ENCODE assay signal across 1 cellular context in the genomic region with DNA sequence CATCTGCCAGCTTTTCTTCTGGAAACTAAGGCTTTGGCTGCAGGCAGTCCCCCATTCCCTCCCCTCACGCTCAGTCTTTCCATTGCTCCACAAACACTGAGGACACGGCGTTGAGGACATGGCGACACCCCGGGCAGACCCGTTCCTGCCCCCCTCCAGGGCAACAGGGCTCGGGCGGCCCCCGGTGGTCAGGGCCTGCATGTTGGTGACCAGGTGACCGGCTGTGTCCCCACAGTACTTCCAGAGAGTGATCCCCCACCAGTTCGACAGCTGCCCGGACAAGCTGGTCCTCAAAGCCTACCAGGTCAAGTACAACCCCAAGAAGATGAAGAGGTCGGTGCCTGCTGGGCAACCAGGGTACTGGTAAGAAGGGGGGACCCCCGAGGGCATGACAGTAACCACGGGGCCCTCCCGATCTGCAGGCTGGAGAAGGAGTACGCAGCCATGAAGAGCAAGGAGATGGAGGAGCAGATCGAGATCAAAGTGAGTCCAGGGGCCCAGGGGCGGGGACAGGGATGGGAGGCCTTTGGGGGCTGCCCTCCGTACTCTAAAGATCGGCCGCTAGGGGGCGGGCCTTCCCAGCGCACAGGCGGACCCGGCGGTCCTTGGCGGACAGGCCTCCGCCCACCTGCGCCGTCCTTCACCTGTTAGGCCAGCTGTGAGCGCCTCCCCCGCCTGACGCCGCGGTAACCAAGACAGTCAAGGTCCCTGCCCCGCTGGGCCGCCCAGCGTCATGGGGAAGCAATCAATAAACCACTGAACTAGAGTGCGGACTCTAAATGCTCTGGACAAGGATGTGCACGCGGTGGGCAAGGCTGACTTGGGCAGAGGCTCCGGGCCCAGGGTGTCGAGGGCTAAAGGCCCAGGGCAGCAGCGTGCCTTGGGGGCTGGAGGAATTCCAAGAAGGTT.
A peak's percentile ranks its signal among the peaks of the same experiment; 100 is the strongest.
TF ChIP-seq lines count a peak whose summit lies in the region.

No MANE protein-coding gene starts in this region.

TF ChIP-seq in HEK293, 187 proteins besides CTCF, POLR2A, EP300 and RAD21 (continued from another document and continues in another):
- TF ChIP-seq, protein P1, sequence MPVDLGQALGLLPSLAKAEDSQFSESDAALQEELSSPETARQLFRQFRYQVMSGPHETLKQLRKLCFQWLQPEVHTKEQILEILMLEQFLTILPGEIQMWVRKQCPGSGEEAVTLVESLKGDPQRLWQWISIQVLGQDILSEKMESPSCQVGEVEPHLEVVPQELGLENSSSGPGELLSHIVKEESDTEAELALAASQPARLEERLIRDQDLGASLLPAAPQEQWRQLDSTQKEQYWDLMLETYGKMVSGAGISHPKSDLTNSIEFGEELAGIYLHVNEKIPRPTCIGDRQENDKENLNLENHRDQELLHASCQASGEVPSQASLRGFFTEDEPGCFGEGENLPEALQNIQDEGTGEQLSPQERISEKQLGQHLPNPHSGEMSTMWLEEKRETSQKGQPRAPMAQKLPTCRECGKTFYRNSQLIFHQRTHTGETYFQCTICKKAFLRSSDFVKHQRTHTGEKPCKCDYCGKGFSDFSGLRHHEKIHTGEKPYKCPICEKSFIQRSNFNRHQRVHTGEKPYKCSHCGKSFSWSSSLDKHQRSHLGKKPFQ (tag by site-specific recombination; IDR thresholded peaks at IDR 0.05), result no peak
- no peak for TF ChIP-seq PRDM1 (tag by site-specific recombination; IDR thresholded peaks at IDR 0.05)
- no peak for TF ChIP-seq YY2 (tag by site-specific recombination; IDR thresholded peaks at IDR 0.05)
- peak; percentile 67; the same call in 1 of the 2 replicates for TF ChIP-seq ZXDB (tag by site-specific recombination; IDR thresholded peaks at IDR 0.05)
- TF ChIP-seq ZNF571 (tag by site-specific recombination; IDR thresholded peaks at IDR 0.05), result no peak
- TF ChIP-seq ZNF664 (tag by site-specific recombination; IDR thresholded peaks at IDR 0.05), result no peak
- TF ChIP-seq ZNF366 (tag by site-specific recombination; conservative IDR thresholded peaks at IDR 0.05), result no peak
- no peak for TF ChIP-seq ZNF747 (tag by site-specific recombination; IDR thresholded peaks at IDR 0.05)
- TF ChIP-seq ZBTB17 (tag by site-specific recombination; IDR thresholded peaks at IDR 0.05), result peak; percentile 58
- TF ChIP-seq ZNF521 (tag by site-specific recombination; IDR thresholded peaks at IDR 0.05), result no peak
- TF ChIP-seq, protein P2, sequence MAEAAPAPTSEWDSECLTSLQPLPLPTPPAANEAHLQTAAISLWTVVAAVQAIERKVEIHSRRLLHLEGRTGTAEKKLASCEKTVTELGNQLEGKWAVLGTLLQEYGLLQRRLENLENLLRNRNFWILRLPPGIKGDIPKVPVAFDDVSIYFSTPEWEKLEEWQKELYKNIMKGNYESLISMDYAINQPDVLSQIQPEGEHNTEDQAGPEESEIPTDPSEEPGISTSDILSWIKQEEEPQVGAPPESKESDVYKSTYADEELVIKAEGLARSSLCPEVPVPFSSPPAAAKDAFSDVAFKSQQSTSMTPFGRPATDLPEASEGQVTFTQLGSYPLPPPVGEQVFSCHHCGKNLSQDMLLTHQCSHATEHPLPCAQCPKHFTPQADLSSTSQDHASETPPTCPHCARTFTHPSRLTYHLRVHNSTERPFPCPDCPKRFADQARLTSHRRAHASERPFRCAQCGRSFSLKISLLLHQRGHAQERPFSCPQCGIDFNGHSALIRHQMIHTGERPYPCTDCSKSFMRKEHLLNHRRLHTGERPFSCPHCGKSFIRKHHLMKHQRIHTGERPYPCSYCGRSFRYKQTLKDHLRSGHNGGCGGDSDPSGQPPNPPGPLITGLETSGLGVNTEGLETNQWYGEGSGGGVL (tag by site-specific recombination; IDR thresholded peaks at IDR 0.05), result no peak
- TF ChIP-seq ZNF157 (tag by site-specific recombination; IDR thresholded peaks at IDR 0.05), result no peak
- no peak for TF ChIP-seq ZNF433 (tag by site-specific recombination; IDR thresholded peaks at IDR 0.05; ENCODE audit: low read depth)
- no peak for TF ChIP-seq ZNF202 (tag by site-specific recombination; IDR thresholded peaks at IDR 0.05; ENCODE audit: borderline replicate concordance)
- no peak for TF ChIP-seq ZNF623 (tag by site-specific recombination; IDR thresholded peaks at IDR 0.05)
- no peak for TF ChIP-seq BCL11B (tag by site-specific recombination; IDR thresholded peaks at IDR 0.05; ENCODE audit: low read depth)
- no peak for TF ChIP-seq ZNF560 (tag by site-specific recombination; IDR thresholded peaks at IDR 0.05; ENCODE audit: borderline replicate concordance)
- TF ChIP-seq ZNF114 (tag by site-specific recombination; IDR thresholded peaks at IDR 0.05), result no peak
- TF ChIP-seq, protein P3, sequence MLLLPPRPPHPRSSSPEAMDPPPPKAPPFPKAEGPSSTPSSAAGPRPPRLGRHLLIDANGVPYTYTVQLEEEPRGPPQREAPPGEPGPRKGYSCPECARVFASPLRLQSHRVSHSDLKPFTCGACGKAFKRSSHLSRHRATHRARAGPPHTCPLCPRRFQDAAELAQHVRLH (tag by site-specific recombination; IDR thresholded peaks at IDR 0.05), result no peak
- TF ChIP-seq ZBTB20 (tag by site-specific recombination; IDR thresholded peaks at IDR 0.05), result no peak
- TF ChIP-seq, protein P4, sequence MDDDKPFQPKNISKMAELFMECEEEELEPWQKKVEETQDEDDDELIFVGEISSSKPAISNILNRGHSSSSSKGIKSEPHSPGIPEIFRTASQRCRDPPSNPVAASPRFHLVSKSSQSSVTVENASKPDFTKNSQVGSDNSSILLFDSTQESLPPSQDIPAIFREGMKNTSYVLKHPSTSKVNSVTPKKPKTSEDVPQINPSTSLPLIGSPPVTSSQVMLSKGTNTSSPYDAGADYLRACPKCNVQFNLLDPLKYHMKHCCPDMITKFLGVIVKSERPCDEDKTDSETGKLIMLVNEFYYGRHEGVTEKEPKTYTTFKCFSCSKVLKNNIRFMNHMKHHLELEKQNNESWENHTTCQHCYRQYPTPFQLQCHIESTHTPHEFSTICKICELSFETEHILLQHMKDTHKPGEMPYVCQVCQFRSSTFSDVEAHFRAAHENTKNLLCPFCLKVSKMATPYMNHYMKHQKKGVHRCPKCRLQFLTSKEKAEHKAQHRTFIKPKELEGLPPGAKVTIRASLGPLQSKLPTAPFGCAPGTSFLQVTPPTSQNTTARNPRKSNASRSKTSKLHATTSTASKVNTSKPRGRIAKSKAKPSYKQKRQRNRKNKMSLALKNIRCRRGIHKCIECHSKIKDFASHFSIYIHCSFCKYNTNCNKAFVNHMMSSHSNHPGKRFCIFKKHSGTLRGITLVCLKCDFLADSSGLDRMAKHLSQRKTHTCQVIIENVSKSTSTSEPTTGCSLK (tag by site-specific recombination; IDR thresholded peaks at IDR 0.05), result no peak
- TF ChIP-seq ZFP69B (tag by site-specific recombination; IDR thresholded peaks at IDR 0.05), result no peak
- no peak for TF ChIP-seq ZNF701 (tag by site-specific recombination; IDR thresholded peaks at IDR 0.05)
- TF ChIP-seq ZNF133 (tag by site-specific recombination; IDR thresholded peaks at IDR 0.05), result no peak
- TF ChIP-seq ZNF112 (tag by site-specific recombination; IDR thresholded peaks at IDR 0.05), result no peak
- TF ChIP-seq ZNF423 (tag by site-specific recombination; IDR thresholded peaks at IDR 0.05), result no peak
- no peak for TF ChIP-seq OSR2 (tag by site-specific recombination; IDR thresholded peaks at IDR 0.05)
- no peak for TF ChIP-seq ZNF626 (tag by site-specific recombination; IDR thresholded peaks at IDR 0.05)
- no peak for TF ChIP-seq GLI2 (tag by site-specific recombination; IDR thresholded peaks at IDR 0.05; ENCODE audit: borderline replicate concordance, low read depth)
- TF ChIP-seq, protein P5, sequence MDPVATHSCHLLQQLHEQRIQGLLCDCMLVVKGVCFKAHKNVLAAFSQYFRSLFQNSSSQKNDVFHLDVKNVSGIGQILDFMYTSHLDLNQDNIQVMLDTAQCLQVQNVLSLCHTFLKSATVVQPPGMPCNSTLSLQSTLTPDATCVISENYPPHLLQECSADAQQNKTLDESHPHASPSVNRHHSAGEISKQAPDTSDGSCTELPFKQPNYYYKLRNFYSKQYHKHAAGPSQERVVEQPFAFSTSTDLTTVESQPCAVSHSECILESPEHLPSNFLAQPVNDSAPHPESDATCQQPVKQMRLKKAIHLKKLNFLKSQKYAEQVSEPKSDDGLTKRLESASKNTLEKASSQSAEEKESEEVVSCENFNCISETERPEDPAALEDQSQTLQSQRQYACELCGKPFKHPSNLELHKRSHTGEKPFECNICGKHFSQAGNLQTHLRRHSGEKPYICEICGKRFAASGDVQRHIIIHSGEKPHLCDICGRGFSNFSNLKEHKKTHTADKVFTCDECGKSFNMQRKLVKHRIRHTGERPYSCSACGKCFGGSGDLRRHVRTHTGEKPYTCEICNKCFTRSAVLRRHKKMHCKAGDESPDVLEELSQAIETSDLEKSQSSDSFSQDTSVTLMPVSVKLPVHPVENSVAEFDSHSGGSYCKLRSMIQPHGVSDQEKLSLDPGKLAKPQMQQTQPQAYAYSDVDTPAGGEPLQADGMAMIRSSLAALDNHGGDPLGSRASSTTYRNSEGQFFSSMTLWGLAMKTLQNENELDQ (tag by site-specific recombination; IDR thresholded peaks at IDR 0.05; ENCODE audit: low read depth), result no peak
- TF ChIP-seq, protein P6, sequence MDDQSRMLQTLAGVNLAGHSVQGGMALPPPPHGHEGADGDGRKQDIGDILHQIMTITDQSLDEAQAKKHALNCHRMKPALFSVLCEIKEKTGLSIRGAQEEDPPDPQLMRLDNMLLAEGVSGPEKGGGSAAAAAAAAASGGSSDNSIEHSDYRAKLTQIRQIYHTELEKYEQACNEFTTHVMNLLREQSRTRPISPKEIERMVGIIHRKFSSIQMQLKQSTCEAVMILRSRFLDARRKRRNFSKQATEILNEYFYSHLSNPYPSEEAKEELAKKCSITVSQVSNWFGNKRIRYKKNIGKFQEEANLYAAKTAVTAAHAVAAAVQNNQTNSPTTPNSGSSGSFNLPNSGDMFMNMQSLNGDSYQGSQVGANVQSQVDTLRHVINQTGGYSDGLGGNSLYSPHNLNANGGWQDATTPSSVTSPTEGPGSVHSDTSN (CRISPR knock-in tag; IDR thresholded peaks at IDR 0.05), result no peak
- TF ChIP-seq ZNF837 (tag by site-specific recombination; IDR thresholded peaks at IDR 0.05), result no peak
- TF ChIP-seq, protein P7, sequence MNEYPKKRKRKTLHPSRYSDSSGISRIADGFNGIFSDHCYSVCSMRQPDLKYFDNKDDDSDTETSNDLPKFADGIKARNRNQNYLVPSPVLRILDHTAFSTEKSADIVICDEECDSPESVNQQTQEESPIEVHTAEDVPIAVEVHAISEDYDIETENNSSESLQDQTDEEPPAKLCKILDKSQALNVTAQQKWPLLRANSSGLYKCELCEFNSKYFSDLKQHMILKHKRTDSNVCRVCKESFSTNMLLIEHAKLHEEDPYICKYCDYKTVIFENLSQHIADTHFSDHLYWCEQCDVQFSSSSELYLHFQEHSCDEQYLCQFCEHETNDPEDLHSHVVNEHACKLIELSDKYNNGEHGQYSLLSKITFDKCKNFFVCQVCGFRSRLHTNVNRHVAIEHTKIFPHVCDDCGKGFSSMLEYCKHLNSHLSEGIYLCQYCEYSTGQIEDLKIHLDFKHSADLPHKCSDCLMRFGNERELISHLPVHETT (tag by site-specific recombination; IDR thresholded peaks at IDR 0.05), result 0 out of 2 replicates have a peak, but pooled peaks have one; percentile 30
- no peak for TF ChIP-seq OVOL3 (tag by site-specific recombination; IDR thresholded peaks at IDR 0.05)
- TF ChIP-seq ZNF121 (tag by site-specific recombination; IDR thresholded peaks at IDR 0.05), result no peak
- TF ChIP-seq, protein P8, sequence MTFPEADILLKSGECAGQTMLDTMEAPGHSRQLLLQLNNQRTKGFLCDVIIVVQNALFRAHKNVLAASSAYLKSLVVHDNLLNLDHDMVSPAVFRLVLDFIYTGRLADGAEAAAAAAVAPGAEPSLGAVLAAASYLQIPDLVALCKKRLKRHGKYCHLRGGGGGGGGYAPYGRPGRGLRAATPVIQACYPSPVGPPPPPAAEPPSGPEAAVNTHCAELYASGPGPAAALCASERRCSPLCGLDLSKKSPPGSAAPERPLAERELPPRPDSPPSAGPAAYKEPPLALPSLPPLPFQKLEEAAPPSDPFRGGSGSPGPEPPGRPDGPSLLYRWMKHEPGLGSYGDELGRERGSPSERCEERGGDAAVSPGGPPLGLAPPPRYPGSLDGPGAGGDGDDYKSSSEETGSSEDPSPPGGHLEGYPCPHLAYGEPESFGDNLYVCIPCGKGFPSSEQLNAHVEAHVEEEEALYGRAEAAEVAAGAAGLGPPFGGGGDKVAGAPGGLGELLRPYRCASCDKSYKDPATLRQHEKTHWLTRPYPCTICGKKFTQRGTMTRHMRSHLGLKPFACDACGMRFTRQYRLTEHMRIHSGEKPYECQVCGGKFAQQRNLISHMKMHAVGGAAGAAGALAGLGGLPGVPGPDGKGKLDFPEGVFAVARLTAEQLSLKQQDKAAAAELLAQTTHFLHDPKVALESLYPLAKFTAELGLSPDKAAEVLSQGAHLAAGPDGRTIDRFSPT (tag by site-specific recombination; IDR thresholded peaks at IDR 0.05), result peak; percentile 72; the same call in 1 of the 2 replicates
- no peak for TF ChIP-seq ZNF155 (tag by site-specific recombination; IDR thresholded peaks at IDR 0.05)
- TF ChIP-seq SP7 (tag by site-specific recombination; IDR thresholded peaks at IDR 0.05), result peak; percentile 57
- TF ChIP-seq, protein P9, sequence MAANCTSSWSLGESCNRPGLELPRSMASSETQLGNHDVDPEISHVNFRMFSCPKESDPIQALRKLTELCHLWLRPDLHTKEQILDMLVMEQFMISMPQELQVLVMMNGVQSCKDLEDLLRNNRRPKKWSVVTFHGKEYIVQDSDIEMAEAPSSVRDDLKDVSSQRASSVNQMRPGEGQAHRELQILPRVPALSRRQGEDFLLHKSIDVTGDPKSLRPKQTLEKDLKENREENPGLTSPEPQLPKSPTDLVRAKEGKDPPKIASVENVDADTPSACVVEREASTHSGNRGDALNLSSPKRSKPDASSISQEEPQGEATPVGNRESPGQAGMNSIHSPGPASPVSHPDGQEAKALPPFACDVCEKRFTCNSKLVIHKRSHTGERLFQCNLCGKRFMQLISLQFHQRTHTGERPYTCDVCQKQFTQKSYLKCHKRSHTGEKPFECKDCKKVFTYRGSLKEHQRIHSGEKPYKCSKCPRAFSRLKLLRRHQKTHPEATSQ (tag by site-specific recombination; IDR thresholded peaks at IDR 0.05), result no peak
- TF ChIP-seq, protein P10, sequence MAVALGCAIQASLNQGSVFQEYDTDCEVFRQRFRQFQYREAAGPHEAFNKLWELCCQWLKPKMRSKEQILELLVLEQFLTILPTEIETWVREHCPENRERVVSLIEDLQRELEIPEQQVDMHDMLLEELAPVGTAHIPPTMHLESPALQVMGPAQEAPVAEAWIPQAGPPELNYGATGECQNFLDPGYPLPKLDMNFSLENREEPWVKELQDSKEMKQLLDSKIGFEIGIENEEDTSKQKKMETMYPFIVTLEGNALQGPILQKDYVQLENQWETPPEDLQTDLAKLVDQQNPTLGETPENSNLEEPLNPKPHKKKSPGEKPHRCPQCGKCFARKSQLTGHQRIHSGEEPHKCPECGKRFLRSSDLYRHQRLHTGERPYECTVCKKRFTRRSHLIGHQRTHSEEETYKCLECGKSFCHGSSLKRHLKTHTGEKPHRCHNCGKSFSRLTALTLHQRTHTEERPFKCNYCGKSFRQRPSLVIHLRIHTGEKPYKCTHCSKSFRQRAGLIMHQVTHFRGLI (tag by site-specific recombination; IDR thresholded peaks at IDR 0.05), result no peak
- TF ChIP-seq MZF1 (tag by site-specific recombination; IDR thresholded peaks at IDR 0.05; ENCODE audit: borderline replicate concordance), result no peak
- no peak for TF ChIP-seq ZNF23 (tag by site-specific recombination; IDR thresholded peaks at IDR 0.05; ENCODE audit: borderline replicate concordance)
